In the genomic region with DNA sequence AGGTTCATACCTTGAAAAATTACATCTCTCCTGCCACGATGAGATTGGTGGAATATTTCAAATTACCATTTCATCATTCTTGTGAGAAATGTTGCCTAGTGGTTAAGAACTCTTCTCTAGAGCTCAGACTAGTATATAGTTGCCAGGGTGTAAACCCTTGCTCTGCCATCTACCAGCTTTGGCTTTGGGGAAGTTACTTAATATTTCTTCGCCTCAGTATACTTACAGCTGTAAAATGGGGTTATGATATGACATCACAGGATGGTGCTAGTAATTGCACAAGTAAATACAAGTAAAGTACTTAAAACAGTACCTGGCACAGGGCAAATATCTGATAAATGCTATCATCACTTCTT, we compare ENCODE assay signal across 8 cellular contexts. TPM values are rescaled to one million over a fixed set of nuclear protein-coding genes. Genes with fewer than 3 reads are reported as not detected.
DNase-seq lines count a peak whose midpoint lies in the region; ATAC-seq and TF ChIP-seq lines count a peak whose summit lies in the region.

No MANE protein-coding gene starts in this region.

- peak overlapping the region; percentile 99 for H3K4me3 Mint-ChIP-seq in activated naive CD4-positive, alpha-beta T cell treated with anti-CD3 and anti-CD28 coated beads, Interleukin-2, amount 50 U/mL, for 24 hours

- no peaks in the 10 kb centered on the region for H3K36me3 ChIP-seq in neural cell (ENCODE audit: insufficient read depth, low read length)

- H3K9me3 Mint-ChIP-seq in activated naive CD4-positive, alpha-beta T cell treated with anti-CD3 and anti-CD28 coated beads, Interleukin-2, amount 50 U/mL, for 24 hours: no peaks in the 10 kb centered on the region

- no peak for ATAC-seq in HG03097 (IDR thresholded peaks at IDR 0.05; ENCODE audit: low FRiP score, unreplicated experiment)

- H3K27me3 Mint-ChIP-seq in activated naive CD4-positive, alpha-beta T cell treated with anti-CD3 and anti-CD28 coated beads, Interleukin-2, amount 50 U/mL, for 24 hours: no peaks in the 10 kb centered on the region

- H3K4me3 ChIP-seq in dorsolateral prefrontal cortex (peak overlapping the region; percentile 67 to 99 (median 92)), neural cell (ENCODE audit: low read length) (peak overlapping the region; percentile 88)

- no peaks in the 10 kb centered on the region for H3K9me2 ChIP-seq in neural cell (ENCODE audit: insufficient read depth, low read length)

- H4K20me1 ChIP-seq in neural cell (ENCODE audit: insufficient read depth): no peaks in the 10 kb centered on the region

- TF ChIP-seq CTCF in dorsolateral prefrontal cortex (IDR thresholded peaks at IDR 0.05 in 54 of 56, conservative IDR thresholded peaks at IDR 0.05 in 2 of 56; ENCODE audit: low read depth in 1 of 56, partially characterized antibody in 56 of 56) (no peak), neural cell (IDR thresholded peaks at IDR 0.05; ENCODE audit: poor library complexity, severe bottlenecking) (no peak)

- H3K27ac ChIP-seq in dorsolateral prefrontal cortex (peak overlapping the region in 32 of 59 donors; percentile 6 to 94 (median 90)), neural cell (ENCODE audit: low read length) (no peak overlapping the region)

- peaks cover 58% of the 10 kb centered on the region for H3K4me1 Mint-ChIP-seq in activated naive CD4-positive, alpha-beta T cell treated with anti-CD3 and anti-CD28 coated beads, Interleukin-2, amount 50 U/mL, for 24 hours

- H3F3A ChIP-seq in neural cell (ENCODE audit: insufficient read depth, low read length, poor library complexity, severe bottlenecking): no peaks in the 10 kb centered on the region

- intact Hi-C loops in dorsolateral prefrontal cortex (cut with DNase I): loop anchor here in 1 of 2 donors (5.0 kb wide), 1 partner anchor 44 kb away; no protein-coding TSS in a partner anchor

- peaks cover 8% of the 10 kb centered on the region for H3K36me3 Mint-ChIP-seq in activated naive CD4-positive, alpha-beta T cell treated with anti-CD3 and anti-CD28 coated beads, Interleukin-2, amount 50 U/mL, for 24 hours

- no peaks in the 10 kb centered on the region for H3K9me3 ChIP-seq in neural cell (ENCODE audit: low read length)

- TF ChIP-seq EP300 in neural cell (conservative IDR thresholded peaks at IDR 0.05; ENCODE audit: poor library complexity, severe bottlenecking): no peak

- no peak overlapping the region for H2AFZ ChIP-seq in neural cell (ENCODE audit: low read depth, low read length)

- DNase-seq in activated naive CD4-positive, alpha-beta T cell treated with Interleukin-2 at 50 U/mL for 16 hours: no peak
- DNase-seq in OCI-M1 (lab: John Stamatoyannopoulos, UW) (peak; percentile 67), dorsolateral prefrontal cortex (no peak), NCI-H1048 (lab: John Stamatoyannopoulos, UW) (no peak)
- DNase-seq in effector CD8-positive, alpha-beta T cell (lab: John Stamatoyannopoulos, UW): no peak

- peak overlapping the region; percentile 95 for H3K4me2 ChIP-seq in neural cell (ENCODE audit: low read length)

- no peak for TF ChIP-seq RAD21 in neural cell (conservative IDR thresholded peaks at IDR 0.05)

- H3K27me3 ChIP-seq in dorsolateral prefrontal cortex (no peaks in the 10 kb centered on the region), neural cell (ENCODE audit: insufficient read depth, low read depth, low read length) (no peaks in the 10 kb centered on the region)

- peak overlapping the region; percentile 72 for H3K9ac ChIP-seq in neural cell (ENCODE audit: low read length)

- H3K27ac Mint-ChIP-seq in activated naive CD4-positive, alpha-beta T cell treated with anti-CD3 and anti-CD28 coated beads, Interleukin-2, amount 50 U/mL, for 24 hours: peak overlapping the region; percentile 99

- H3K79me2 ChIP-seq in neural cell (replicated peaks; ENCODE audit: insufficient read depth, low read length): peaks cover 47% of the 10 kb centered on the region

TF ChIP-seq in neural cell, 6 proteins besides CTCF, POLR2A, EP300 and RAD21:
- TF ChIP-seq POLR2AphosphoS5 (IDR thresholded peaks at IDR 0.05) (no peak), SMC3 (conservative IDR thresholded peaks at IDR 0.05; ENCODE audit: poor library complexity) (no peak), MXI1 (conservative IDR thresholded peaks at IDR 0.05; ENCODE audit: poor library complexity, severe bottlenecking) (no peak), TAF1 (IDR thresholded peaks at IDR 0.05; ENCODE audit: low read depth) (no peak), EZH2 (IDR thresholded peaks at IDR 0.05; ENCODE audit: borderline replicate concordance, insufficient read depth, low read length, poor library complexity, severe bottlenecking) (no peak)
- TF ChIP-seq, protein P1, sequence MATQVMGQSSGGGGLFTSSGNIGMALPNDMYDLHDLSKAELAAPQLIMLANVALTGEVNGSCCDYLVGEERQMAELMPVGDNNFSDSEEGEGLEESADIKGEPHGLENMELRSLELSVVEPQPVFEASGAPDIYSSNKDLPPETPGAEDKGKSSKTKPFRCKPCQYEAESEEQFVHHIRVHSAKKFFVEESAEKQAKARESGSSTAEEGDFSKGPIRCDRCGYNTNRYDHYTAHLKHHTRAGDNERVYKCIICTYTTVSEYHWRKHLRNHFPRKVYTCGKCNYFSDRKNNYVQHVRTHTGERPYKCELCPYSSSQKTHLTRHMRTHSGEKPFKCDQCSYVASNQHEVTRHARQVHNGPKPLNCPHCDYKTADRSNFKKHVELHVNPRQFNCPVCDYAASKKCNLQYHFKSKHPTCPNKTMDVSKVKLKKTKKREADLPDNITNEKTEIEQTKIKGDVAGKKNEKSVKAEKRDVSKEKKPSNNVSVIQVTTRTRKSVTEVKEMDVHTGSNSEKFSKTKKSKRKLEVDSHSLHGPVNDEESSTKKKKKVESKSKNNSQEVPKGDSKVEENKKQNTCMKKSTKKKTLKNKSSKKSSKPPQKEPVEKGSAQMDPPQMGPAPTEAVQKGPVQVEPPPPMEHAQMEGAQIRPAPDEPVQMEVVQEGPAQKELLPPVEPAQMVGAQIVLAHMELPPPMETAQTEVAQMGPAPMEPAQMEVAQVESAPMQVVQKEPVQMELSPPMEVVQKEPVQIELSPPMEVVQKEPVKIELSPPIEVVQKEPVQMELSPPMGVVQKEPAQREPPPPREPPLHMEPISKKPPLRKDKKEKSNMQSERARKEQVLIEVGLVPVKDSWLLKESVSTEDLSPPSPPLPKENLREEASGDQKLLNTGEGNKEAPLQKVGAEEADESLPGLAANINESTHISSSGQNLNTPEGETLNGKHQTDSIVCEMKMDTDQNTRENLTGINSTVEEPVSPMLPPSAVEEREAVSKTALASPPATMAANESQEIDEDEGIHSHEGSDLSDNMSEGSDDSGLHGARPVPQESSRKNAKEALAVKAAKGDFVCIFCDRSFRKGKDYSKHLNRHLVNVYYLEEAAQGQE (IDR thresholded peaks at IDR 0.05; ENCODE audit: borderline replicate concordance): no peak
TF ChIP-seq in neural cell: peak in this region for 0.

RNA-seq across cellular contexts. Expression of a gene that starts 1.5 kb away (rescaled TPM):
- 10 to 100 TPM; 18.1 to 38.9 (median 26.8) TPM for total RNA-seq in dorsolateral prefrontal cortex
- polyA plus RNA-seq in neural cell: 16.4 and 19.4 TPM in 2 replicates
- 27.5 and 35.2 TPM in 2 replicates for polyA minus RNA-seq in neural cell
